In genomic region chr18:79553154-79553553, GRCh38 we compare ENCODE assay signal across 15 cellular contexts.
"Had no signal": no experiment of that assay in that cellular context is flagged by ENCODE, and none has a peak within 500 bp of the region (broad histone marks: within the 10 kb centered on the region; RNA-seq: fewer than 3 reads in every experiment).

No MANE protein-coding gene starts in this region.

- H3K4me1 Mint-ChIP-seq: activated naive CD4-positive, alpha-beta T cell treated with anti-CD3 and anti-CD28 coated beads, Interleukin-2, amount 50 U/mL, for 24 hours; endodermal cell; nephron; stimulated activated effector memory CD8-positive, alpha-beta T cell treated with anti-CD3 and anti-CD28 coated beads, Interleukin-12 subunit alpha, Interleukin-12 subunit beta, amount 100 ng/mL, for 72 hours had no signal

- H3K9me3 ChIP-seq: adrenal gland, vagina had no signal

- ATAC-seq: stimulated activated effector memory CD8-positive, alpha-beta T cell treated with anti-CD3 and anti-CD28 coated beads, Interleukin-12 subunit alpha, Interleukin-12 subunit beta, amount 100 ng/mL, for 72 hours had no signal

- H3K79me2 ChIP-seq: hepatocyte had no signal

- H3K36me3 Mint-ChIP-seq: activated naive CD4-positive, alpha-beta T cell treated with anti-CD3 and anti-CD28 coated beads, Interleukin-2, amount 50 U/mL, for 24 hours; stimulated activated effector memory CD8-positive, alpha-beta T cell treated with anti-CD3 and anti-CD28 coated beads, Interleukin-12 subunit alpha, Interleukin-12 subunit beta, amount 100 ng/mL, for 72 hours had no signal

- H3K27me3 ChIP-seq: adrenal gland, hepatocyte, vagina had no signal

- H3K9me3 Mint-ChIP-seq: activated naive CD4-positive, alpha-beta T cell treated with anti-CD3 and anti-CD28 coated beads, Interleukin-2, amount 50 U/mL, for 24 hours; nephron; stimulated activated effector memory CD8-positive, alpha-beta T cell treated with anti-CD3 and anti-CD28 coated beads, Interleukin-12 subunit alpha, Interleukin-12 subunit beta, amount 100 ng/mL, for 72 hours had no signal

- H3K4me3 ChIP-seq: adrenal gland, dorsolateral prefrontal cortex, hepatocyte, vagina had no signal

- H3K27me3 Mint-ChIP-seq: activated naive CD4-positive, alpha-beta T cell treated with anti-CD3 and anti-CD28 coated beads, Interleukin-2, amount 50 U/mL, for 24 hours had no signal

- H3K27ac ChIP-seq: adrenal gland, dorsolateral prefrontal cortex, hepatocyte, vagina, VCaP had no signal

- H3K4me2 ChIP-seq: hepatocyte had no signal

- H3K4me1 ChIP-seq: adrenal gland, vagina had no signal

- H3K36me3 ChIP-seq: adrenal gland, vagina had no signal

- DNase-seq: activated CD4-positive, alpha-beta T cell treated with anti-CD3 and anti-CD28 coated beads, Interleukin-2, amount 50 U/mL, for 48 hours; adrenal gland; kidney glomerular epithelial cell; mesendoderm; occipital lobe; T-helper 1 cell; T1000 had no signal

- H3K27ac Mint-ChIP-seq: activated naive CD4-positive, alpha-beta T cell treated with anti-CD3 and anti-CD28 coated beads, Interleukin-2, amount 50 U/mL, for 24 hours; endodermal cell; stimulated activated effector memory CD8-positive, alpha-beta T cell treated with anti-CD3 and anti-CD28 coated beads, Interleukin-12 subunit alpha, Interleukin-12 subunit beta, amount 100 ng/mL, for 72 hours had no signal

- H3K4me3 Mint-ChIP-seq: activated naive CD4-positive, alpha-beta T cell treated with anti-CD3 and anti-CD28 coated beads, Interleukin-2, amount 50 U/mL, for 24 hours; endodermal cell; nephron; stimulated activated effector memory CD8-positive, alpha-beta T cell treated with anti-CD3 and anti-CD28 coated beads, Interleukin-12 subunit alpha, Interleukin-12 subunit beta, amount 100 ng/mL, for 72 hours had no signal

- H2AFZ ChIP-seq: hepatocyte had no signal
